In the genomic region with DNA sequence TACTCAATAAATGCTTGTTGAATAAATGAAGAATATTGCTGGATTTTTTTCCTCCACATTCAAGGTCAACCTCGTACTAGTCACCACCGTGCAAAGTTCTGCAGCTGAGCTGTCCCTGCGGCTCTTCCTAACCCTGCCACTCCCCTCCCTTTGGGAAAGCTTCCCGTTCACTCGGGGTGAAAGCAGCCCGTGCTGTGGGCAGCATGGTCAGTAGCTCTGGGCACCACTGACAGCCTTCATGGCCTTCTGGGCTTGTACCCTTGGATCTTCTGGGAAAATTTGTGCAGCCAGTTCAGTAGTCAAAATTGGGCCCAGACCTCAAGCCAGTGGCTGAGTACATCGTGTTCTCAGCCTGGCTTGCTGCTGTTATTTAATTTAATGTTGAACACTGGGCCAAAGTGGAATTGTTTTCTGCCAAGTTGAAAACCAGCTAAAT, we compare ENCODE assay signal across 17 cellular contexts.
DNase-seq lines count a peak whose midpoint lies in the region; TF ChIP-seq lines count a peak whose summit lies in the region.
"Had no signal": no experiment of that assay in that cellular context is flagged by ENCODE, and none has a peak within 500 bp of the region (broad histone marks: within the 10 kb centered on the region; RNA-seq: fewer than 3 reads in every experiment).

No MANE protein-coding gene starts in this region.

- H2AFZ ChIP-seq in ACC112 (ENCODE audit: low read length, unreplicated experiment), result no peak overlapping the region

- H3K27ac ChIP-seq in ACC112 (ENCODE audit: low read depth, low read length) (peak overlapping the region; percentile 98), coronary artery (peak overlapping the region; percentile 20 to 45)

- DNase-seq in coronary artery (ENCODE audit: low spot score), result no peak
- DNase-seq in left kidney (ENCODE audit: low read depth, low spot score), result peak; percentile 11
- peak; percentile 73 for DNase-seq in skeletal muscle cell (ENCODE audit: low read depth)
- no peak for DNase-seq in activated effector memory CD4-positive, alpha-beta T cell treated with Interleukin-2 at 50 U/mL for 16 hours
- DNase-seq in mucosa of gallbladder (ENCODE audit: low spot score), result no peak
- no peak for DNase-seq in NCI-H226
- no peak for DNase-seq in NCI-H2227 (lab: John Stamatoyannopoulos, UW; ENCODE audit: unreplicated experiment)
- DNase-seq: activated CD4-positive, alpha-beta T cell treated with anti-CD3 and anti-CD28 coated beads for 1 hour; activated T-cell treated with anti-CD3 and anti-CD28 coated beads, Interleukin-2, amount 50 U/mL, for 24 hours; CD8-positive, alpha-beta memory T cell; cortex of kidney; erythroblast; Karpas-422; NCI-H1694 treated with DMSO at 0.1 percent for 48 hours; stimulated activated CD4-positive, alpha-beta T cell treated with anti-CD3 and anti-CD28 coated beads, Interleukin-15, amount 100 ng/mL, for 24 hours had no signal

- no peaks in the 10 kb centered on the region for H3K27me3 ChIP-seq in ACC112 (ENCODE audit: insufficient read depth, low read length)

- TF ChIP-seq CTCF in coronary artery (IDR thresholded peaks at IDR 0.05), result no peak

- H3K36me3 ChIP-seq in ACC112 (ENCODE audit: insufficient read depth, low read length), result 0 out of 2 replicates have a peak, but pooled peaks cover 8% of the 10 kb centered on the region

- no peaks in the 10 kb centered on the region for H3K79me2 ChIP-seq in ACC112 (ENCODE audit: control insufficient read depth, insufficient read depth, low read length, unreplicated experiment)

- peaks cover 40% of the 10 kb centered on the region for H3K4me1 ChIP-seq in ACC112 (ENCODE audit: control insufficient read depth, insufficient read depth, low read length, unreplicated experiment)

- peak overlapping the region; percentile 7; the same call in 1 of the 2 replicates for H3K4me3 ChIP-seq in ACC112 (ENCODE audit: low read depth, low read length)
- no peak overlapping the region for H3K4me3 ChIP-seq in coronary artery
- H3K4me3 ChIP-seq in skeletal muscle cell (ENCODE audit: low read depth, low read length), result no peak overlapping the region
- H3K4me3 ChIP-seq: GM12878 had no signal

Comparison
In these comparisons a context has a peak if more than half of its experiments do, and no peak if none do; other contexts are left out.
1. DNase-seq: peak in left kidney (single experiment) and skeletal muscle cell (single experiment); none in coronary artery (single experiment), activated effector memory CD4-positive, alpha-beta T cell treated with Interleukin-2 at 50 U/mL for 16 hours (single experiment), mucosa of gallbladder (single experiment), NCI-H226 (single experiment) and NCI-H2227 (single experiment).